Comparison of ENCODE assay signal across 1 cellular context in genomic region chr2:113158884-113159553, GRCh38.
TF ChIP-seq lines count a peak whose summit lies in the region.

No MANE protein-coding gene starts in this region.

TF ChIP-seq in H1, 55 proteins besides CTCF, POLR2A, EP300 and RAD21 (continued from another document):
- TF ChIP-seq BACH1 (IDR thresholded peaks at IDR 0.05; ENCODE audit: low read length) (no peak), CBX5 (IDR thresholded peaks at IDR 0.05; ENCODE audit: low read depth, low read length) (no peak), KDM1A (IDR thresholded peaks at IDR 0.05; ENCODE audit: borderline replicate concordance, low read length) (no peak), SUZ12 (IDR thresholded peaks at IDR 0.05; ENCODE audit: low read length) (no peak), SAP30 (IDR thresholded peaks at IDR 0.05; ENCODE audit: insufficient read depth, insufficient replicate concordance, low read length) (no peak), SIRT6 (IDR thresholded peaks at IDR 0.05; ENCODE audit: low read length) (no peak), JUN (IDR thresholded peaks at IDR 0.05; ENCODE audit: low read depth, low read length) (no peak), POLR2AphosphoS5 (IDR thresholded peaks at IDR 0.05; ENCODE audit: low read depth, low read length) (no peak), ATF2 (IDR thresholded peaks at IDR 0.05; ENCODE audit: low read length) (no peak), CHD2 (IDR thresholded peaks at IDR 0.05; ENCODE audit: low read length) (no peak), FOSL1 (IDR thresholded peaks at IDR 0.05; ENCODE audit: insufficient read depth, low read depth, low read length) (no peak), ATF3 (IDR thresholded peaks at IDR 0.05; ENCODE audit: insufficient read depth, low read depth, low read length) (no peak)
- TF ChIP-seq, protein P1, sequence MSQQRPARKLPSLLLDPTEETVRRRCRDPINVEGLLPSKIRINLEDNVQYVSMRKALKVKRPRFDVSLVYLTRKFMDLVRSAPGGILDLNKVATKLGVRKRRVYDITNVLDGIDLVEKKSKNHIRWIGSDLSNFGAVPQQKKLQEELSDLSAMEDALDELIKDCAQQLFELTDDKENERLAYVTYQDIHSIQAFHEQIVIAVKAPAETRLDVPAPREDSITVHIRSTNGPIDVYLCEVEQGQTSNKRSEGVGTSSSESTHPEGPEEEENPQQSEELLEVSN (IDR thresholded peaks at IDR 0.05) = no peak
